Comparison of ENCODE assay signal across 8 cellular contexts in genomic region chr17:62653002-62653830, GRCh38. TPM values are rescaled to one million over a fixed set of nuclear protein-coding genes. Genes with fewer than 3 reads are reported as not detected.
DNase-seq lines count a peak whose midpoint lies in the region; ATAC-seq and FAIRE-seq lines count a peak whose summit lies in the region.

No MANE protein-coding gene starts in this region.

- H3K4me1 ChIP-seq in Karpas-422 (ENCODE audit: low read length): peaks cover 15% of the 10 kb centered on the region

- ATAC-seq in GM21825 (IDR thresholded peaks at IDR 0.05; ENCODE audit: unreplicated experiment): peak; percentile 85
- peak; percentile 62 for ATAC-seq in Right ventricle myocardium superior (ENCODE audit: poor library complexity)

- H4K20me1 ChIP-seq in Karpas-422 (ENCODE audit: insufficient read depth, low read depth, low read length): no peaks in the 10 kb centered on the region

- peak overlapping the region; percentile 69 for H3K9ac ChIP-seq in Karpas-422 (ENCODE audit: low read length)

- H3K27me3 ChIP-seq in Karpas-422 (ENCODE audit: low read length): 0 out of 2 replicates have a peak, but pooled peaks cover 2% of the 10 kb centered on the region

- no peak for FAIRE-seq in urothelium cell line (lab: Jason Lieb, UNC)

- H3K4me2 ChIP-seq in Karpas-422 (ENCODE audit: low read depth, low read length, poor library complexity, severe bottlenecking): peak overlapping the region; percentile 72

- no peaks in the 10 kb centered on the region for H3K9me3 ChIP-seq in Karpas-422 (ENCODE audit: low read length)

- H3K4me3 ChIP-seq in Karpas-422 (ENCODE audit: low read length): peak overlapping the region; percentile 66

- H3K27ac ChIP-seq in Karpas-422 (ENCODE audit: low read length): no peak overlapping the region

- H3K9me2 ChIP-seq in Karpas-422 (replicated peaks; ENCODE audit: insufficient read depth, low read length): no peaks in the 10 kb centered on the region

- H2AFZ ChIP-seq in Karpas-422 (ENCODE audit: low read length): peak overlapping the region; percentile 86

- H3K36me3 ChIP-seq in Karpas-422 (ENCODE audit: insufficient read depth, low read length): no peaks in the 10 kb centered on the region

- H3K79me2 ChIP-seq in Karpas-422 (ENCODE audit: low read length): no peaks in the 10 kb centered on the region

- DNase-seq in DMS53 (lab: John Stamatoyannopoulos, UW): peak; percentile 85
- DNase-seq in Karpas-422: peak; percentile 65
- DNase-seq in SHP77 (lab: John Stamatoyannopoulos, UW): peak; percentile 80 to 87
- DNase-seq in activated gamma-delta T cell treated with Interleukin-2 at 50 U/mL for 16 hours: peak; percentile 31
- DNase-seq in Right ventricle myocardium superior: peak; percentile 83
- DNase-seq in pons (ENCODE audit: low spot score): peak; percentile 43
- DNase-seq in urothelium cell line (ENCODE audit: low spot score): peak; percentile 93

- intact Hi-C loops in Right ventricle myocardium superior (cut with DNase I): no loop called here

RNA-seq across cellular contexts. Expression of gene MRC2, which starts 25.7 kb away (rescaled TPM):
- 0.26 and 2.3 TPM in 2 replicates for total RNA-seq in Karpas-422 (2014; rRNA removed; shearing (Covaris generic); ENCODE audit: low replicate concordance)
- total RNA-seq in Right ventricle myocardium superior: 23.0 TPM

Comparison
In these comparisons a context has a peak if more than half of its experiments do, and no peak if none do; other contexts are left out.
1. DNase-seq: peak in every context shown above with its lines; median percentile 93 in urothelium cell line; 85 in DMS53; 84 in SHP77; 83 in Right ventricle myocardium superior; 65 in Karpas-422; 43 in pons; 31 in activated gamma-delta T cell treated with Interleukin-2 at 50 U/mL for 16 hours.